1 cellular context compared by ENCODE assay signal in the genomic region with DNA sequence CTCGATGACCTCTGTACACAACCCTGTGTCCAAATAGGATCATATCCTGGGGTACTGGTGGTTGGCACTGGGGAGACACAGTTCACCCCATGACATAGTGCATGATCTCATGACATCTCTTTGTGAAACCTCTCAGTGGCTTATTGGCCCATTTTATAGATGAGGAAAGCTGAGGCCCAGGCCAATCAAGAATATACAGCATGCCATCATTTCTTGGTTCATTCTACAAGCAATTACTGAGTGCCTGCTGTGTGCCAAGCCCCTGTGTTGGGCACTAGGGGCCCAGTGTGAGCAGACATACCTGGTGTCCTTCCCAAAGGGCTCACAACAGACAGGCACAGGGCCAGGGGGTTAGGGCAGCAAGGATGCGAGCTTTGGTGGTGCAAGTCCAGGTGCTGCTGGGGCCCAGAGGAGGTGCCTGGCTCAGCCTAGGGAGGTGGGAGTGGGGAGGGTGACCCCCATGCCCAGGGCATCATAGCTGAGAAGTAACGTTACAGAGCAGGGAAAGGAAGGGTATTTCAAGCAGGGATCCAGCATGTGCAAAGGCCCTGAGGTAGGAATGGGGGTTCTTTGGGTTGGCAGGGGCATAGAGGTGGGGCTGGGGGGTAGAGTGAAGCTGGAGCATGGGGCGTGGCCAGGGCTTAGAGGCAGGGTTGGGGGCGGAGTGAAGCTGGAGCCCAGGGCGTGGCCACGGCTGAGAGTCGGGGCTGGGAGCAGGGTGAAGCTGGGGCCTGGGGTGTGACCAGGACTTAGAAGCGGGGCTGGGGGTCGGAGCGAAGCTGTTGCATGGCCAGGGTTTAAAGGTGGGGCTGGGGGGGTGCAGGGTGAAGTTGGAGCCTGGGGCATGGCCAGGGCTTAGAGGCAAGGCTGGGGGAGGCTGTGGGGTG.
TF ChIP-seq lines count a peak whose summit lies in the region.

No MANE protein-coding gene starts in this region.

TF ChIP-seq in HEK293, 187 proteins besides CTCF, POLR2A, EP300 and RAD21 (continued from another document):
- TF ChIP-seq, protein P1, sequence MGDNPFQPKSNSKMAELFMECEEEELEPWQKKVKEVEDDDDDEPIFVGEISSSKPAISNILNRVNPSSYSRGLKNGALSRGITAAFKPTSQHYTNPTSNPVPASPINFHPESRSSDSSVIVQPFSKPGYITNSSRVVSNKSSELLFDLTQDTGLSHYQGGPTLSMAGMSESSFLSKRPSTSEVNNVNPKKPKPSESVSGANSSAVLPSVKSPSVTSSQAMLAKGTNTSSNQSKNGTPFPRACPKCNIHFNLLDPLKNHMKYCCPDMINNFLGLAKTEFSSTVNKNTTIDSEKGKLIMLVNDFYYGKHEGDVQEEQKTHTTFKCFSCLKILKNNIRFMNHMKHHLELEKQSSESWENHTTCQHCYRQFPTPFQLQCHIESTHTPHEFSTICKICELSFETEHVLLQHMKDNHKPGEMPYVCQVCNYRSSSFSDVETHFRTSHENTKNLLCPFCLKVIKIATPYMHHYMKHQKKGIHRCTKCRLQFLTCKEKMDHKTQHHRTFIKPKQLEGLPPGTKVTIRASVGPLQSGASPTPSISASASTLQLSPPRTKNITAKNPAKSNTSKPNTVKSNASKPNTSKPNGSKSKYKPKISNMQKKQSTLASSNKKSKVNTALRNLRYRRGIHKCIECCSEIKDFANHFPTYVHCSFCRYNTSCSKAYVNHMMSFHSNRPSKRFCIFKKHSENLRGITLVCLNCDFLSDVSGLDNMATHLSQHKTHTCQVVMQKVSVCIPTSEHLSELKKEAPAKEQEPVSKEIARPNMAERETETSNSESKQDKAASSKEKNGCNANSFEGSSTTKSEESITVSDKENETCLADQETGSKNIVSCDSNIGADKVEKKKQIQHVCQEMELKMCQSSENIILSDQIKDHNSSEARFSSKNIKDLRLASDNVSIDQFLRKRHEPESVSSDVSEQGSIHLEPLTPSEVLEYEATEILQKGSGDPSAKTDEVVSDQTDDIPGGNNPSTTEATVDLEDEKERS (tag by site-specific recombination; IDR thresholded peaks at IDR 0.05) = 0 out of 2 replicates have a peak, but pooled peaks have one; percentile 71
- TF ChIP-seq ZNF514 (tag by site-specific recombination; IDR thresholded peaks at IDR 0.05) (no peak), ZNF837 (tag by site-specific recombination; IDR thresholded peaks at IDR 0.05) (no peak), ZNF155 (tag by site-specific recombination; IDR thresholded peaks at IDR 0.05) (no peak), SP3 (tag by site-specific recombination; IDR thresholded peaks at IDR 0.05) (no peak), SALL2 (tag by site-specific recombination; IDR thresholded peaks at IDR 0.05; ENCODE audit: borderline replicate concordance) (no peak), ZNF621 (tag by site-specific recombination; IDR thresholded peaks at IDR 0.05) (no peak), ZNF146 (tag by site-specific recombination; IDR thresholded peaks at IDR 0.05) (0 out of 2 replicates have a peak, but pooled peaks have one; percentile 24), GLIS2 (tag by site-specific recombination; IDR thresholded peaks at IDR 0.05) (no peak), KLF10 (tag by site-specific recombination; IDR thresholded peaks at IDR 0.05) (no peak), SCRT1 (tag by site-specific recombination; IDR thresholded peaks at IDR 0.05; ENCODE audit: borderline replicate concordance) (no peak), ZNF777 (tag by site-specific recombination; IDR thresholded peaks at IDR 0.05; ENCODE audit: borderline replicate concordance) (no peak), ZNF549 (tag by site-specific recombination; IDR thresholded peaks at IDR 0.05) (no peak), HOXC10 (CRISPR knock-in tag; IDR thresholded peaks at IDR 0.05) (no peak), ZSCAN23 (tag by site-specific recombination; IDR thresholded peaks at IDR 0.05) (no peak), ZNF248 (tag by site-specific recombination; IDR thresholded peaks at IDR 0.05) (no peak), ZFHX2 (tag by site-specific recombination; conservative IDR thresholded peaks at IDR 0.05) (no peak), ZNF19 (tag by site-specific recombination; IDR thresholded peaks at IDR 0.05; ENCODE audit: low read depth) (no peak), IKZF3 (tag by site-specific recombination; IDR thresholded peaks at IDR 0.05) (no peak), ZNF404 (tag by site-specific recombination; IDR thresholded peaks at IDR 0.05) (no peak), ZNF473 (tag by site-specific recombination; IDR thresholded peaks at IDR 0.05) (no peak), KLF8 (tag by site-specific recombination; IDR thresholded peaks at IDR 0.05) (0 out of 2 replicates have a peak, but pooled peaks have one; percentile 56), ZNF623 (tag by site-specific recombination; IDR thresholded peaks at IDR 0.05) (peak; percentile 100)
- TF ChIP-seq, protein P2, sequence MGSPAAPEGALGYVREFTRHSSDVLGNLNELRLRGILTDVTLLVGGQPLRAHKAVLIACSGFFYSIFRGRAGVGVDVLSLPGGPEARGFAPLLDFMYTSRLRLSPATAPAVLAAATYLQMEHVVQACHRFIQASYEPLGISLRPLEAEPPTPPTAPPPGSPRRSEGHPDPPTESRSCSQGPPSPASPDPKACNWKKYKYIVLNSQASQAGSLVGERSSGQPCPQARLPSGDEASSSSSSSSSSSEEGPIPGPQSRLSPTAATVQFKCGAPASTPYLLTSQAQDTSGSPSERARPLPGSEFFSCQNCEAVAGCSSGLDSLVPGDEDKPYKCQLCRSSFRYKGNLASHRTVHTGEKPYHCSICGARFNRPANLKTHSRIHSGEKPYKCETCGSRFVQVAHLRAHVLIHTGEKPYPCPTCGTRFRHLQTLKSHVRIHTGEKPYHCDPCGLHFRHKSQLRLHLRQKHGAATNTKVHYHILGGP (tag by site-specific recombination; IDR thresholded peaks at IDR 0.05) = no peak
- TF ChIP-seq, protein P3, sequence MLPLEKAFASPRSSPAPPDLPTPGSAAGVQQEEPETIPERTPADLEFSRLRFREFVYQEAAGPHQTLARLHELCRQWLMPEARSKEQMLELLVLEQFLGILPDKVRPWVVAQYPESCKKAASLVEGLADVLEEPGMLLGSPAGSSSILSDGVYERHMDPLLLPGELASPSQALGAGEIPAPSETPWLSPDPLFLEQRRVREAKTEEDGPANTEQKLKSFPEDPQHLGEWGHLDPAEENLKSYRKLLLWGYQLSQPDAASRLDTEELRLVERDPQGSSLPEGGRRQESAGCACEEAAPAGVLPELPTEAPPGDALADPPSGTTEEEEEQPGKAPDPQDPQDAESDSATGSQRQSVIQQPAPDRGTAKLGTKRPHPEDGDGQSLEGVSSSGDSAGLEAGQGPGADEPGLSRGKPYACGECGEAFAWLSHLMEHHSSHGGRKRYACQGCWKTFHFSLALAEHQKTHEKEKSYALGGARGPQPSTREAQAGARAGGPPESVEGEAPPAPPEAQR (tag by site-specific recombination; IDR thresholded peaks at IDR 0.05) = no peak
- TF ChIP-seq, protein P4, sequence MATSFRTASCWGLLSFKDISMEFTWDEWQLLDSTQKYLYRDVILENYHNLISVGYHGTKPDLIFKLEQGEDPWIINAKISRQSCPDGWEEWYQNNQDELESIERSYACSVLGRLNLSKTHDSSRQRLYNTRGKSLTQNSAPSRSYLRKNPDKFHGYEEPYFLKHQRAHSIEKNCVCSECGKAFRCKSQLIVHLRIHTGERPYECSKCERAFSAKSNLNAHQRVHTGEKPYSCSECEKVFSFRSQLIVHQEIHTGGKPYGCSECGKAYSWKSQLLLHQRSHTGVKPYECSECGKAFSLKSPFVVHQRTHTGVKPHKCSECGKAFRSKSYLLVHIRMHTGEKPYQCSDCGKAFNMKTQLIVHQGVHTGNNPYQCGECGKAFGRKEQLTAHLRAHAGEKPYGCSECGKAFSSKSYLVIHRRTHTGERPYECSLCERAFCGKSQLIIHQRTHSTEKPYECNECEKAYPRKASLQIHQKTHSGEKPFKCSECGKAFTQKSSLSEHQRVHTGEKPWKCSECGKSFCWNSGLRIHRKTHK (tag by site-specific recombination; IDR thresholded peaks at IDR 0.05) = no peak
- TF ChIP-seq, protein P5, sequence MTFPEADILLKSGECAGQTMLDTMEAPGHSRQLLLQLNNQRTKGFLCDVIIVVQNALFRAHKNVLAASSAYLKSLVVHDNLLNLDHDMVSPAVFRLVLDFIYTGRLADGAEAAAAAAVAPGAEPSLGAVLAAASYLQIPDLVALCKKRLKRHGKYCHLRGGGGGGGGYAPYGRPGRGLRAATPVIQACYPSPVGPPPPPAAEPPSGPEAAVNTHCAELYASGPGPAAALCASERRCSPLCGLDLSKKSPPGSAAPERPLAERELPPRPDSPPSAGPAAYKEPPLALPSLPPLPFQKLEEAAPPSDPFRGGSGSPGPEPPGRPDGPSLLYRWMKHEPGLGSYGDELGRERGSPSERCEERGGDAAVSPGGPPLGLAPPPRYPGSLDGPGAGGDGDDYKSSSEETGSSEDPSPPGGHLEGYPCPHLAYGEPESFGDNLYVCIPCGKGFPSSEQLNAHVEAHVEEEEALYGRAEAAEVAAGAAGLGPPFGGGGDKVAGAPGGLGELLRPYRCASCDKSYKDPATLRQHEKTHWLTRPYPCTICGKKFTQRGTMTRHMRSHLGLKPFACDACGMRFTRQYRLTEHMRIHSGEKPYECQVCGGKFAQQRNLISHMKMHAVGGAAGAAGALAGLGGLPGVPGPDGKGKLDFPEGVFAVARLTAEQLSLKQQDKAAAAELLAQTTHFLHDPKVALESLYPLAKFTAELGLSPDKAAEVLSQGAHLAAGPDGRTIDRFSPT (tag by site-specific recombination; IDR thresholded peaks at IDR 0.05) = peak; percentile 61; the same call in 1 of the 2 replicates
- TF ChIP-seq, protein P6, sequence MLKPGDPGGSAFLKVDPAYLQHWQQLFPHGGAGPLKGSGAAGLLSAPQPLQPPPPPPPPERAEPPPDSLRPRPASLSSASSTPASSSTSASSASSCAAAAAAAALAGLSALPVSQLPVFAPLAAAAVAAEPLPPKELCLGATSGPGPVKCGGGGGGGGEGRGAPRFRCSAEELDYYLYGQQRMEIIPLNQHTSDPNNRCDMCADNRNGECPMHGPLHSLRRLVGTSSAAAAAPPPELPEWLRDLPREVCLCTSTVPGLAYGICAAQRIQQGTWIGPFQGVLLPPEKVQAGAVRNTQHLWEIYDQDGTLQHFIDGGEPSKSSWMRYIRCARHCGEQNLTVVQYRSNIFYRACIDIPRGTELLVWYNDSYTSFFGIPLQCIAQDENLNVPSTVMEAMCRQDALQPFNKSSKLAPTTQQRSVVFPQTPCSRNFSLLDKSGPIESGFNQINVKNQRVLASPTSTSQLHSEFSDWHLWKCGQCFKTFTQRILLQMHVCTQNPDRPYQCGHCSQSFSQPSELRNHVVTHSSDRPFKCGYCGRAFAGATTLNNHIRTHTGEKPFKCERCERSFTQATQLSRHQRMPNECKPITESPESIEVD (tag by site-specific recombination; IDR thresholded peaks at IDR 0.05) = no peak
- TF ChIP-seq, protein P7, sequence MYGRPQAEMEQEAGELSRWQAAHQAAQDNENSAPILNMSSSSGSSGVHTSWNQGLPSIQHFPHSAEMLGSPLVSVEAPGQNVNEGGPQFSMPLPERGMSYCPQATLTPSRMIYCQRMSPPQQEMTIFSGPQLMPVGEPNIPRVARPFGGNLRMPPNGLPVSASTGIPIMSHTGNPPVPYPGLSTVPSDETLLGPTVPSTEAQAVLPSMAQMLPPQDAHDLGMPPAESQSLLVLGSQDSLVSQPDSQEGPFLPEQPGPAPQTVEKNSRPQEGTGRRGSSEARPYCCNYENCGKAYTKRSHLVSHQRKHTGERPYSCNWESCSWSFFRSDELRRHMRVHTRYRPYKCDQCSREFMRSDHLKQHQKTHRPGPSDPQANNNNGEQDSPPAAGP (tag by site-specific recombination; IDR thresholded peaks at IDR 0.05) = 0 out of 2 replicates have a peak, but pooled peaks have one; percentile 15
- TF ChIP-seq, protein P8, sequence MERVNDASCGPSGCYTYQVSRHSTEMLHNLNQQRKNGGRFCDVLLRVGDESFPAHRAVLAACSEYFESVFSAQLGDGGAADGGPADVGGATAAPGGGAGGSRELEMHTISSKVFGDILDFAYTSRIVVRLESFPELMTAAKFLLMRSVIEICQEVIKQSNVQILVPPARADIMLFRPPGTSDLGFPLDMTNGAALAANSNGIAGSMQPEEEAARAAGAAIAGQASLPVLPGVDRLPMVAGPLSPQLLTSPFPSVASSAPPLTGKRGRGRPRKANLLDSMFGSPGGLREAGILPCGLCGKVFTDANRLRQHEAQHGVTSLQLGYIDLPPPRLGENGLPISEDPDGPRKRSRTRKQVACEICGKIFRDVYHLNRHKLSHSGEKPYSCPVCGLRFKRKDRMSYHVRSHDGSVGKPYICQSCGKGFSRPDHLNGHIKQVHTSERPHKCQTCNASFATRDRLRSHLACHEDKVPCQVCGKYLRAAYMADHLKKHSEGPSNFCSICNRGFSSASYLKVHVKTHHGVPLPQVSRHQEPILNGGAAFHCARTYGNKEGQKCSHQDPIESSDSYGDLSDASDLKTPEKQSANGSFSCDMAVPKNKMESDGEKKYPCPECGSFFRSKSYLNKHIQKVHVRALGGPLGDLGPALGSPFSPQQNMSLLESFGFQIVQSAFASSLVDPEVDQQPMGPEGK (tag by site-specific recombination; IDR thresholded peaks at IDR 0.05) = peak; percentile 63; the same call in 1 of the 2 replicates
